In the genomic region with DNA sequence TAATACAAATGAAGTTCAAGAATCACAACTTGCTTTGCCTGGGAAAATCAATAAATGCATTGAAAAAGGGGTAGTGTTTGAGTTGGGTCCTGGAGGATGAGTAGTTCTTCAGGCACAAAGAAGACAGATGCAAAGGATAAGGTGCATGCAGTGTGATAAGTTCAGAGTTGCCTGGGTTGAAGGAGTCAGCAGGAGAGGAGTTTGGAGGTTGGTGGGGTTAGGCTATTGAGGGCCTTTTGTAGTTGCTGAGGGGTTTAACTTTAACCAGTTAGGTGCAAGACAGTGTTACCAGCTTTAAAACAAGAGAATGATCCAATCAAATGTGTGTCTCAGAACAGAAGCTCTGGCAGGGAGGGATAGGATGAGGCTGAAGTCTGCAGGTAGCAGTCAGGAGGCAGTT, we compare ENCODE assay signal across 1 cellular context.
TF ChIP-seq lines count a peak whose summit lies in the region.

No MANE protein-coding gene starts in this region.

TF ChIP-seq in GM23338, 12 proteins besides CTCF, POLR2A, EP300 and RAD21:
- no peak for TF ChIP-seq STAT1 (IDR thresholded peaks at IDR 0.05; ENCODE audit: unreplicated experiment)
- TF ChIP-seq, protein P1, sequence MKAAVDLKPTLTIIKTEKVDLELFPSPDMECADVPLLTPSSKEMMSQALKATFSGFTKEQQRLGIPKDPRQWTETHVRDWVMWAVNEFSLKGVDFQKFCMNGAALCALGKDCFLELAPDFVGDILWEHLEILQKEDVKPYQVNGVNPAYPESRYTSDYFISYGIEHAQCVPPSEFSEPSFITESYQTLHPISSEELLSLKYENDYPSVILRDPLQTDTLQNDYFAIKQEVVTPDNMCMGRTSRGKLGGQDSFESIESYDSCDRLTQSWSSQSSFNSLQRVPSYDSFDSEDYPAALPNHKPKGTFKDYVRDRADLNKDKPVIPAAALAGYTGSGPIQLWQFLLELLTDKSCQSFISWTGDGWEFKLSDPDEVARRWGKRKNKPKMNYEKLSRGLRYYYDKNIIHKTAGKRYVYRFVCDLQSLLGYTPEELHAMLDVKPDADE (IDR thresholded peaks at IDR 0.05) = no peak
- TF ChIP-seq EZH2phosphoT487 (IDR thresholded peaks at IDR 0.05; ENCODE audit: unreplicated experiment) = no peak
- no peak for TF ChIP-seq CREB1 (CRISPR knock-in tag; IDR thresholded peaks at IDR 0.05; ENCODE audit: low read depth)
